20 cellular contexts compared by ENCODE assay signal in genomic region chr11:120834686-120835225, GRCh38.
DNase-seq lines count a peak whose midpoint lies in the region; ATAC-seq and TF ChIP-seq lines count a peak whose summit lies in the region.
"Had no signal": no experiment of that assay in that cellular context is flagged by ENCODE, and none has a peak within 500 bp of the region (broad histone marks: within the 10 kb centered on the region; RNA-seq: fewer than 3 reads in every experiment).

No MANE protein-coding gene starts in this region.

- ATAC-seq in HG03439 (IDR thresholded peaks at IDR 0.05; ENCODE audit: unreplicated experiment), result no peak

- peaks cover 78% of the 10 kb centered on the region for H3K4me1 Mint-ChIP-seq in neural progenitor cell

- no peaks in the 10 kb centered on the region for H3K27me3 ChIP-seq in neural progenitor cell
- H3K27me3 ChIP-seq in ovary, result no peaks in the 10 kb centered on the region
- H3K27me3 ChIP-seq in colonic mucosa, result no peaks in the 10 kb centered on the region

- in situ Hi-C loops in ACHN (cut with HindIII; ENCODE audit: low pct_ligation_motif_present, low pct_unique_long_range_greater_than_20kb, low sequenced_read_pairs), result no loop called here

- no peak for TF ChIP-seq POLR2A in ovary (IDR thresholded peaks at IDR 0.05)

- TF ChIP-seq CTCF in neural progenitor cell (IDR thresholded peaks at IDR 0.05) (no peak), ovary (IDR thresholded peaks at IDR 0.05) (no peak), colonic mucosa (IDR thresholded peaks at IDR 0.05) (no peak)

- peak overlapping the region; percentile 96 for H3K27ac Mint-ChIP-seq in neural progenitor cell
- H3K27ac Mint-ChIP-seq: B cell, CD14-positive monocyte had no signal

- peaks cover 4% of the 10 kb centered on the region for H3K27me3 Mint-ChIP-seq in neural progenitor cell (ENCODE audit: insufficient read depth, low read depth)

- no peaks in the 10 kb centered on the region for H4K20me1 ChIP-seq in neural progenitor cell (ENCODE audit: low read depth)

- no peak overlapping the region for H2AFZ ChIP-seq in neural progenitor cell (replicated peaks)
- H2AFZ ChIP-seq: PC-9 had no signal

- H3K4me3 ChIP-seq in neural progenitor cell, result no peak overlapping the region
- H3K4me3 ChIP-seq in ovary, result no peak overlapping the region
- no peak overlapping the region for H3K4me3 ChIP-seq in colonic mucosa
- H3K4me3 ChIP-seq: PC-9, SK-N-MC had no signal

- DNase-seq in ACHN (peak; percentile 54), HK-2 (ENCODE audit: unreplicated experiment) (peak; percentile 7), glomerular visceral epithelial cell (ENCODE audit: extremely low spot score) (peak; percentile 35), neural progenitor cell (ENCODE audit: low spot score) (peak; percentile 41), ovary (no peak), colonic mucosa (no peak)
- DNase-seq: DMS79 treated with DMSO at 0.1 percent for 48 hours, Karpas-422, MV-4-11, NCI-H1105 treated with DMSO at 0.1 percent for 48 hours, NCI-H2029 treated with DMSO at 0.1 percent for 48 hours, NCI-H748 treated with DMSO at 0.1 percent for 48 hours, PC-9, SHP77 treated with DMSO at 0.1 percent for 48 hours, SW 1271 had no signal

- no peaks in the 10 kb centered on the region for H3K9me3 Mint-ChIP-seq in neural progenitor cell
- H3K9me3 Mint-ChIP-seq: CD14-positive monocyte had no signal

- no peak for TF ChIP-seq EP300 in ovary (IDR thresholded peaks at IDR 0.05)

- no peaks in the 10 kb centered on the region for H3K36me3 Mint-ChIP-seq in neural progenitor cell
- H3K36me3 Mint-ChIP-seq: CD14-positive monocyte had no signal

- H3K36me3 ChIP-seq in neural progenitor cell, result no peaks in the 10 kb centered on the region
- H3K36me3 ChIP-seq in ovary, result no peaks in the 10 kb centered on the region
- no peaks in the 10 kb centered on the region for H3K36me3 ChIP-seq in colonic mucosa

- no peaks in the 10 kb centered on the region for H3K79me2 ChIP-seq in neural progenitor cell (ENCODE audit: low read depth)

- no peak overlapping the region for H3K9ac ChIP-seq in neural progenitor cell
- no peak overlapping the region for H3K9ac ChIP-seq in colonic mucosa (ENCODE audit: low read depth in 2 of 2, low read length in 2 of 2)

- H3K9me3 ChIP-seq in neural progenitor cell (ENCODE audit: low read depth), result no peaks in the 10 kb centered on the region
- H3K9me3 ChIP-seq in ovary, result no peaks in the 10 kb centered on the region
- no peaks in the 10 kb centered on the region for H3K9me3 ChIP-seq in colonic mucosa

- no peak overlapping the region for H3K4me2 ChIP-seq in neural progenitor cell
- H3K4me2 ChIP-seq: PC-9 had no signal

- H3F3A ChIP-seq in neural progenitor cell (ENCODE audit: low read depth), result peaks cover 12% of the 10 kb centered on the region

- peak overlapping the region; percentile 45 for H3K4me3 Mint-ChIP-seq in neural progenitor cell
- H3K4me3 Mint-ChIP-seq: B cell, CD14-positive monocyte had no signal

- H3K4me1 ChIP-seq in neural progenitor cell, result peaks cover 27% of the 10 kb centered on the region
- no peaks in the 10 kb centered on the region for H3K4me1 ChIP-seq in ovary (ENCODE audit: insufficient read depth)
- H3K4me1 ChIP-seq in colonic mucosa, result no peaks in the 10 kb centered on the region

- intact Hi-C loops in ovary (cut with DNase I) (no loop called here), colonic mucosa (cut with DNase I) (no loop called here)

- 91 to 93% (median 92%) methylated on average over 13 of the region's 13 CpGs for WGBS in ovary, 3 donors

- H3K27ac ChIP-seq in neural progenitor cell, result no peak overlapping the region
- no peak overlapping the region for H3K27ac ChIP-seq in ovary
- H3K27ac ChIP-seq in colonic mucosa, result no peak overlapping the region
- H3K27ac ChIP-seq: PC-9, RWPE1, SK-N-MC had no signal

Comparison
In these comparisons a context has a peak if more than half of its experiments do, and no peak if none do; other contexts are left out.
1. DNase-seq: peak in ACHN (single experiment), HK-2 (single experiment), glomerular visceral epithelial cell (single experiment) and neural progenitor cell (single experiment); none in ovary (0 of 5) and colonic mucosa (single experiment).